1 cellular context compared by ENCODE assay signal in genomic region chr6:131997450-131998153, GRCh38.
A peak's percentile ranks its signal among the peaks of the same experiment; 100 is the strongest.
TF ChIP-seq lines count a peak whose summit lies in the region.

No MANE protein-coding gene starts in this region.

TF ChIP-seq in HepG2, 621 proteins besides CTCF, POLR2A, EP300 and RAD21 (continued from another document and continues in another):
- TF ChIP-seq ZNF609 (CRISPR knock-in tag; IDR thresholded peaks at IDR 0.05; ENCODE audit: borderline replicate concordance) = 0 out of 2 replicates have a peak, but pooled peaks have one; percentile 28
- peak; percentile 81 for TF ChIP-seq SALL1 (CRISPR knock-in tag; IDR thresholded peaks at IDR 0.05)
- TF ChIP-seq HDAC2 (CRISPR knock-in tag; IDR thresholded peaks at IDR 0.05) = peak; percentile 26; the same call in 1 of the 2 replicates
- 0 out of 2 replicates have a peak, but pooled peaks have one; percentile 66 for TF ChIP-seq MEIS1 (CRISPR knock-in tag; IDR thresholded peaks at IDR 0.05; ENCODE audit: borderline replicate concordance)
- TF ChIP-seq MEIS2 (CRISPR knock-in tag; IDR thresholded peaks at IDR 0.05) = 0 out of 2 replicates have a peak, but pooled peaks have one; percentile 28
- 0 out of 2 replicates have a peak, but pooled peaks have one; percentile 31 for TF ChIP-seq ZNF878 (CRISPR knock-in tag; IDR thresholded peaks at IDR 0.05)
- TF ChIP-seq NR2F1 (CRISPR knock-in tag; IDR thresholded peaks at IDR 0.05) = 0 out of 4 replicates have a peak, but pooled peaks of 1 of the 2 experiments have one; percentile 14
- TF ChIP-seq THYN1 (CRISPR knock-in tag; IDR thresholded peaks at IDR 0.05; ENCODE audit: borderline replicate concordance, low read depth) = 0 out of 2 replicates have a peak, but pooled peaks have one; percentile 62
- TF ChIP-seq ERF (CRISPR knock-in tag; IDR thresholded peaks at IDR 0.05) = peak; percentile 74; the same call in 1 of the 2 replicates
- TF ChIP-seq, protein P1, sequence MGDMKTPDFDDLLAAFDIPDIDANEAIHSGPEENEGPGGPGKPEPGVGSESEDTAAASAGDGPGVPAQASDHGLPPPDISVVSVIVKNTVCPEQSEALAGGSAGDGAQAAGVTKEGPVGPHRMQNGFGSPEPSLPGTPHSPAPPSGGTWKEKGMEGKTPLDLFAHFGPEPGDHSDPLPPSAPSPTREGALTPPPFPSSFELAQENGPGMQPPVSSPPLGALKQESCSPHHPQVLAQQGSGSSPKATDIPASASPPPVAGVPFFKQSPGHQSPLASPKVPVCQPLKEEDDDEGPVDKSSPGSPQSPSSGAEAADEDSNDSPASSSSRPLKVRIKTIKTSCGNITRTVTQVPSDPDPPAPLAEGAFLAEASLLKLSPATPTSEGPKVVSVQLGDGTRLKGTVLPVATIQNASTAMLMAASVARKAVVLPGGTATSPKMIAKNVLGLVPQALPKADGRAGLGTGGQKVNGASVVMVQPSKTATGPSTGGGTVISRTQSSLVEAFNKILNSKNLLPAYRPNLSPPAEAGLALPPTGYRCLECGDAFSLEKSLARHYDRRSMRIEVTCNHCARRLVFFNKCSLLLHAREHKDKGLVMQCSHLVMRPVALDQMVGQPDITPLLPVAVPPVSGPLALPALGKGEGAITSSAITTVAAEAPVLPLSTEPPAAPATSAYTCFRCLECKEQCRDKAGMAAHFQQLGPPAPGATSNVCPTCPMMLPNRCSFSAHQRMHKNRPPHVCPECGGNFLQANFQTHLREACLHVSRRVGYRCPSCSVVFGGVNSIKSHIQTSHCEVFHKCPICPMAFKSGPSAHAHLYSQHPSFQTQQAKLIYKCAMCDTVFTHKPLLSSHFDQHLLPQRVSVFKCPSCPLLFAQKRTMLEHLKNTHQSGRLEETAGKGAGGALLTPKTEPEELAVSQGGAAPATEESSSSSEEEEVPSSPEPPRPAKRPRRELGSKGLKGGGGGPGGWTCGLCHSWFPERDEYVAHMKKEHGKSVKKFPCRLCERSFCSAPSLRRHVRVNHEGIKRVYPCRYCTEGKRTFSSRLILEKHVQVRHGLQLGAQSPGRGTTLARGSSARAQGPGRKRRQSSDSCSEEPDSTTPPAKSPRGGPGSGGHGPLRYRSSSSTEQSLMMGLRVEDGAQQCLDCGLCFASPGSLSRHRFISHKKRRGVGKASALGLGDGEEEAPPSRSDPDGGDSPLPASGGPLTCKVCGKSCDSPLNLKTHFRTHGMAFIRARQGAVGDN (CRISPR knock-in tag; IDR thresholded peaks at IDR 0.05) = peak; percentile 67
- 0 out of 2 replicates have a peak, but pooled peaks have one; percentile 23 for TF ChIP-seq ZSCAN5A (CRISPR knock-in tag; IDR thresholded peaks at IDR 0.05; ENCODE audit: borderline replicate concordance)
- peak; percentile 50; the same call in 1 of the 2 replicates for TF ChIP-seq MXD4 (CRISPR knock-in tag; IDR thresholded peaks at IDR 0.05)
- peak; percentile 11; the same call in 1 of the 2 replicates for TF ChIP-seq FOXA3 (CRISPR knock-in tag; IDR thresholded peaks at IDR 0.05)
- TF ChIP-seq, protein P2, sequence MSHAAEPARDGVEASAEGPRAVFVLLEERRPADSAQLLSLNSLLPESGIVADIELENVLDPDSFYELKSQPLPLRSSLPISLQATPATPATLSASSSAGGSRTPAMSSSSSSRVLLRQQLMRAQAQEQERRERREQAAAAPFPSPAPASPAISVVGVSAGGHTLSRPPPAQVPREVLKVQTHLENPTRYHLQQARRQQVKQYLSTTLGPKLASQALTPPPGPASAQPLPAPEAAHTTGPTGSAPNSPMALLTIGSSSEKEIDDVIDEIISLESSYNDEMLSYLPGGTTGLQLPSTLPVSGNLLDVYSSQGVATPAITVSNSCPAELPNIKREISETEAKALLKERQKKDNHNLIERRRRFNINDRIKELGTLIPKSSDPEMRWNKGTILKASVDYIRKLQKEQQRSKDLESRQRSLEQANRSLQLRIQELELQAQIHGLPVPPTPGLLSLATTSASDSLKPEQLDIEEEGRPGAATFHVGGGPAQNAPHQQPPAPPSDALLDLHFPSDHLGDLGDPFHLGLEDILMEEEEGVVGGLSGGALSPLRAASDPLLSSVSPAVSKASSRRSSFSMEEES (CRISPR knock-in tag; IDR thresholded peaks at IDR 0.05) = peak; percentile 38; the same call in 1 of the 2 replicates
- TF ChIP-seq SOX5 (CRISPR knock-in tag; IDR thresholded peaks at IDR 0.05; ENCODE audit: borderline replicate concordance) = no peak
- no peak for TF ChIP-seq DMAP1 (CRISPR knock-in tag; IDR thresholded peaks at IDR 0.05)
- peak; percentile 50; the same call in 1 of the 2 replicates for TF ChIP-seq BORCS8-MEF2B (CRISPR knock-in tag; IDR thresholded peaks at IDR 0.05)
- no peak for TF ChIP-seq ARID5B (CRISPR knock-in tag; IDR thresholded peaks at IDR 0.05)
- TF ChIP-seq, protein P3, sequence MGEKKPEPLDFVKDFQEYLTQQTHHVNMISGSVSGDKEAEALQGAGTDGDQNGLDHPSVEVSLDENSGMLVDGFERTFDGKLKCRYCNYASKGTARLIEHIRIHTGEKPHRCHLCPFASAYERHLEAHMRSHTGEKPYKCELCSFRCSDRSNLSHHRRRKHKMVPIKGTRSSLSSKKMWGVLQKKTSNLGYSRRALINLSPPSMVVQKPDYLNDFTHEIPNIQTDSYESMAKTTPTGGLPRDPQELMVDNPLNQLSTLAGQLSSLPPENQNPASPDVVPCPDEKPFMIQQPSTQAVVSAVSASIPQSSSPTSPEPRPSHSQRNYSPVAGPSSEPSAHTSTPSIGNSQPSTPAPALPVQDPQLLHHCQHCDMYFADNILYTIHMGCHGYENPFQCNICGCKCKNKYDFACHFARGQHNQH (CRISPR knock-in tag; IDR thresholded peaks at IDR 0.05) = no peak; the same call in 1 of the 2 replicates
- TF ChIP-seq ZNF598 (CRISPR knock-in tag; IDR thresholded peaks at IDR 0.05; ENCODE audit: borderline replicate concordance) = 0 out of 2 replicates have a peak, but pooled peaks have one; percentile 68
- TF ChIP-seq ZNF274 (CRISPR knock-in tag; IDR thresholded peaks at IDR 0.05) = 0 out of 2 replicates have a peak, but pooled peaks have one; percentile 33
- TF ChIP-seq WIZ (CRISPR knock-in tag; IDR thresholded peaks at IDR 0.05) = 0 out of 2 replicates have a peak, but pooled peaks have one; percentile 35
- TF ChIP-seq STAT6 (CRISPR knock-in tag; IDR thresholded peaks at IDR 0.05; ENCODE audit: borderline replicate concordance) = peak; percentile 29; the same call in 1 of the 2 replicates
- no peak for TF ChIP-seq XBP1 (CRISPR knock-in tag; IDR thresholded peaks at IDR 0.05)
- TF ChIP-seq MED13 (CRISPR knock-in tag; IDR thresholded peaks at IDR 0.05) = no peak
- TF ChIP-seq ZEB1 (IDR thresholded peaks at IDR 0.05; ENCODE audit: insufficient replicate concordance, low read depth) = peak; percentile 79
